In genomic region chr17:63998050-63998720, GRCh38 we compare ENCODE assay signal across 1 cellular context.
TF ChIP-seq lines count a peak whose summit lies in the region.

TSS of gene PRR29 (plus strand) at chr17:63998351. CDS start at chr17:63998365, 14 bp downstream.

TF ChIP-seq in H1, 55 proteins besides CTCF, POLR2A, EP300 and RAD21 (continued from another document):
- TF ChIP-seq BCL11A (IDR thresholded peaks at IDR 0.05; ENCODE audit: low read depth in 2 of 2, low read length in 2 of 2) (no peak), CREB1 (IDR thresholded peaks at IDR 0.05) (0 out of 2 replicates have a peak, but pooled peaks have one; percentile 4), ZNF274 (IDR thresholded peaks at IDR 0.05; ENCODE audit: borderline replicate concordance, extremely low read depth, low read length) (no peak), HDAC6 (IDR thresholded peaks at IDR 0.05; ENCODE audit: low read depth, low read length) (no peak), SP1 (IDR thresholded peaks at IDR 0.05; ENCODE audit: low read depth, low read length) (no peak), TEAD4 (IDR thresholded peaks at IDR 0.05; ENCODE audit: low read depth, low read length) (no peak), CBX8 (IDR thresholded peaks at IDR 0.05; ENCODE audit: borderline replicate concordance, low read depth, low read length) (no peak), TAF1 (IDR thresholded peaks at IDR 0.05; ENCODE audit: low read depth, low read length) (no peak), SIRT6 (IDR thresholded peaks at IDR 0.05; ENCODE audit: low read length) (no peak), SUZ12 (IDR thresholded peaks at IDR 0.05; ENCODE audit: low read length) (no peak), SP4 (IDR thresholded peaks at IDR 0.05; ENCODE audit: low read length) (no peak), FOSL1 (IDR thresholded peaks at IDR 0.05; ENCODE audit: insufficient read depth, low read depth, low read length) (no peak), EZH2 (IDR thresholded peaks at IDR 0.05; ENCODE audit: low read depth, low read length, severe bottlenecking) (no peak), SAP30 (IDR thresholded peaks at IDR 0.05; ENCODE audit: insufficient read depth, insufficient replicate concordance, low read length) (no peak), CBX5 (IDR thresholded peaks at IDR 0.05; ENCODE audit: low read depth, low read length) (no peak), ASH2L (IDR thresholded peaks at IDR 0.05; ENCODE audit: low read length) (peak; percentile 46), TBP (IDR thresholded peaks at IDR 0.05; ENCODE audit: low read depth, low read length) (no peak), EGR1 (IDR thresholded peaks at IDR 0.05; ENCODE audit: borderline replicate concordance, low read depth, low read length) (no peak), TCF12 (IDR thresholded peaks at IDR 0.05; ENCODE audit: low read depth, low read length) (no peak), RNF2 (IDR thresholded peaks at IDR 0.05; ENCODE audit: borderline replicate concordance, low read depth, low read length, missing control alignments, poor library complexity, severe bottlenecking) (no peak), RXRA (IDR thresholded peaks at IDR 0.05; ENCODE audit: insufficient read depth, low read depth, low read length) (no peak), MAX (IDR thresholded peaks at IDR 0.05) (0 out of 2 replicates have a peak, but pooled peaks have one; percentile 3), SRF (IDR thresholded peaks at IDR 0.05; ENCODE audit: low read depth, low read length) (no peak), PHF8 (conservative IDR thresholded peaks at IDR 0.05; ENCODE audit: low read depth, low read length) (no peak; the same call in 1 of the 2 replicates), CEBPB (IDR thresholded peaks at IDR 0.05; ENCODE audit: low read depth, low read length) (no peak), GABPA (IDR thresholded peaks at IDR 0.05; ENCODE audit: borderline replicate concordance, insufficient read depth, low read length) (no peak), MAFK (IDR thresholded peaks at IDR 0.05; ENCODE audit: low read depth, low read length) (no peak), CHD2 (IDR thresholded peaks at IDR 0.05; ENCODE audit: low read length) (0 out of 2 replicates have a peak, but pooled peaks have one; percentile 33), SIN3A (conservative IDR thresholded peaks at IDR 0.05 in 1 of 2, IDR thresholded peaks at IDR 0.05 in 1 of 2; ENCODE audit: low read depth in 1 of 2, low read length in 2 of 2) (peak; percentile 81 to 93; a peak in 3 of 4 replicates), JUND (IDR thresholded peaks at IDR 0.05; ENCODE audit: low read length) (no peak)
- TF ChIP-seq, protein P1, sequence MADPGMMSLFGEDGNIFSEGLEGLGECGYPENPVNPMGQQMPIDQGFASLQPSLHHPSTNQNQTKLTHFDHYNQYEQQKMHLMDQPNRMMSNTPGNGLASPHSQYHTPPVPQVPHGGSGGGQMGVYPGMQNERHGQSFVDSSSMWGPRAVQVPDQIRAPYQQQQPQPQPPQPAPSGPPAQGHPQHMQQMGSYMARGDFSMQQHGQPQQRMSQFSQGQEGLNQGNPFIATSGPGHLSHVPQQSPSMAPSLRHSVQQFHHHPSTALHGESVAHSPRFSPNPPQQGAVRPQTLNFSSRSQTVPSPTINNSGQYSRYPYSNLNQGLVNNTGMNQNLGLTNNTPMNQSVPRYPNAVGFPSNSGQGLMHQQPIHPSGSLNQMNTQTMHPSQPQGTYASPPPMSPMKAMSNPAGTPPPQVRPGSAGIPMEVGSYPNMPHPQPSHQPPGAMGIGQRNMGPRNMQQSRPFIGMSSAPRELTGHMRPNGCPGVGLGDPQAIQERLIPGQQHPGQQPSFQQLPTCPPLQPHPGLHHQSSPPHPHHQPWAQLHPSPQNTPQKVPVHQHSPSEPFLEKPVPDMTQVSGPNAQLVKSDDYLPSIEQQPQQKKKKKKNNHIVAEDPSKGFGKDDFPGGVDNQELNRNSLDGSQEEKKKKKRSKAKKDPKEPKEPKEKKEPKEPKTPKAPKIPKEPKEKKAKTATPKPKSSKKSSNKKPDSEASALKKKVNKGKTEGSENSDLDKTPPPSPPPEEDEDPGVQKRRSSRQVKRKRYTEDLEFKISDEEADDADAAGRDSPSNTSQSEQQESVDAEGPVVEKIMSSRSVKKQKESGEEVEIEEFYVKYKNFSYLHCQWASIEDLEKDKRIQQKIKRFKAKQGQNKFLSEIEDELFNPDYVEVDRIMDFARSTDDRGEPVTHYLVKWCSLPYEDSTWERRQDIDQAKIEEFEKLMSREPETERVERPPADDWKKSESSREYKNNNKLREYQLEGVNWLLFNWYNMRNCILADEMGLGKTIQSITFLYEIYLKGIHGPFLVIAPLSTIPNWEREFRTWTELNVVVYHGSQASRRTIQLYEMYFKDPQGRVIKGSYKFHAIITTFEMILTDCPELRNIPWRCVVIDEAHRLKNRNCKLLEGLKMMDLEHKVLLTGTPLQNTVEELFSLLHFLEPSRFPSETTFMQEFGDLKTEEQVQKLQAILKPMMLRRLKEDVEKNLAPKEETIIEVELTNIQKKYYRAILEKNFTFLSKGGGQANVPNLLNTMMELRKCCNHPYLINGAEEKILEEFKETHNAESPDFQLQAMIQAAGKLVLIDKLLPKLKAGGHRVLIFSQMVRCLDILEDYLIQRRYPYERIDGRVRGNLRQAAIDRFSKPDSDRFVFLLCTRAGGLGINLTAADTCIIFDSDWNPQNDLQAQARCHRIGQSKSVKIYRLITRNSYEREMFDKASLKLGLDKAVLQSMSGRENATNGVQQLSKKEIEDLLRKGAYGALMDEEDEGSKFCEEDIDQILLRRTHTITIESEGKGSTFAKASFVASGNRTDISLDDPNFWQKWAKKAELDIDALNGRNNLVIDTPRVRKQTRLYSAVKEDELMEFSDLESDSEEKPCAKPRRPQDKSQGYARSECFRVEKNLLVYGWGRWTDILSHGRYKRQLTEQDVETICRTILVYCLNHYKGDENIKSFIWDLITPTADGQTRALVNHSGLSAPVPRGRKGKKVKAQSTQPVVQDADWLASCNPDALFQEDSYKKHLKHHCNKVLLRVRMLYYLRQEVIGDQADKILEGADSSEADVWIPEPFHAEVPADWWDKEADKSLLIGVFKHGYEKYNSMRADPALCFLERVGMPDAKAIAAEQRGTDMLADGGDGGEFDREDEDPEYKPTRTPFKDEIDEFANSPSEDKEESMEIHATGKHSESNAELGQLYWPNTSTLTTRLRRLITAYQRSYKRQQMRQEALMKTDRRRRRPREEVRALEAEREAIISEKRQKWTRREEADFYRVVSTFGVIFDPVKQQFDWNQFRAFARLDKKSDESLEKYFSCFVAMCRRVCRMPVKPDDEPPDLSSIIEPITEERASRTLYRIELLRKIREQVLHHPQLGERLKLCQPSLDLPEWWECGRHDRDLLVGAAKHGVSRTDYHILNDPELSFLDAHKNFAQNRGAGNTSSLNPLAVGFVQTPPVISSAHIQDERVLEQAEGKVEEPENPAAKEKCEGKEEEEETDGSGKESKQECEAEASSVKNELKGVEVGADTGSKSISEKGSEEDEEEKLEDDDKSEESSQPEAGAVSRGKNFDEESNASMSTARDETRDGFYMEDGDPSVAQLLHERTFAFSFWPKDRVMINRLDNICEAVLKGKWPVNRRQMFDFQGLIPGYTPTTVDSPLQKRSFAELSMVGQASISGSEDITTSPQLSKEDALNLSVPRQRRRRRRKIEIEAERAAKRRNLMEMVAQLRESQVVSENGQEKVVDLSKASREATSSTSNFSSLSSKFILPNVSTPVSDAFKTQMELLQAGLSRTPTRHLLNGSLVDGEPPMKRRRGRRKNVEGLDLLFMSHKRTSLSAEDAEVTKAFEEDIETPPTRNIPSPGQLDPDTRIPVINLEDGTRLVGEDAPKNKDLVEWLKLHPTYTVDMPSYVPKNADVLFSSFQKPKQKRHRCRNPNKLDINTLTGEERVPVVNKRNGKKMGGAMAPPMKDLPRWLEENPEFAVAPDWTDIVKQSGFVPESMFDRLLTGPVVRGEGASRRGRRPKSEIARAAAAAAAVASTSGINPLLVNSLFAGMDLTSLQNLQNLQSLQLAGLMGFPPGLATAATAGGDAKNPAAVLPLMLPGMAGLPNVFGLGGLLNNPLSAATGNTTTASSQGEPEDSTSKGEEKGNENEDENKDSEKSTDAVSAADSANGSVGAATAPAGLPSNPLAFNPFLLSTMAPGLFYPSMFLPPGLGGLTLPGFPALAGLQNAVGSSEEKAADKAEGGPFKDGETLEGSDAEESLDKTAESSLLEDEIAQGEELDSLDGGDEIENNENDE (IDR thresholded peaks at IDR 0.05; ENCODE audit: insufficient replicate concordance, low read length) = no peak
- TF ChIP-seq, protein P2, sequence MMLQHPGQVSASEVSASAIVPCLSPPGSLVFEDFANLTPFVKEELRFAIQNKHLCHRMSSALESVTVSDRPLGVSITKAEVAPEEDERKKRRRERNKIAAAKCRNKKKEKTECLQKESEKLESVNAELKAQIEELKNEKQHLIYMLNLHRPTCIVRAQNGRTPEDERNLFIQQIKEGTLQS (IDR thresholded peaks at IDR 0.05; ENCODE audit: insufficient read depth, low read depth, low read length) = no peak
- TF ChIP-seq, protein P3, sequence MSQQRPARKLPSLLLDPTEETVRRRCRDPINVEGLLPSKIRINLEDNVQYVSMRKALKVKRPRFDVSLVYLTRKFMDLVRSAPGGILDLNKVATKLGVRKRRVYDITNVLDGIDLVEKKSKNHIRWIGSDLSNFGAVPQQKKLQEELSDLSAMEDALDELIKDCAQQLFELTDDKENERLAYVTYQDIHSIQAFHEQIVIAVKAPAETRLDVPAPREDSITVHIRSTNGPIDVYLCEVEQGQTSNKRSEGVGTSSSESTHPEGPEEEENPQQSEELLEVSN (IDR thresholded peaks at IDR 0.05) = no peak
TF ChIP-seq in H1: peak in this region for 10.
